In the genomic region with DNA sequence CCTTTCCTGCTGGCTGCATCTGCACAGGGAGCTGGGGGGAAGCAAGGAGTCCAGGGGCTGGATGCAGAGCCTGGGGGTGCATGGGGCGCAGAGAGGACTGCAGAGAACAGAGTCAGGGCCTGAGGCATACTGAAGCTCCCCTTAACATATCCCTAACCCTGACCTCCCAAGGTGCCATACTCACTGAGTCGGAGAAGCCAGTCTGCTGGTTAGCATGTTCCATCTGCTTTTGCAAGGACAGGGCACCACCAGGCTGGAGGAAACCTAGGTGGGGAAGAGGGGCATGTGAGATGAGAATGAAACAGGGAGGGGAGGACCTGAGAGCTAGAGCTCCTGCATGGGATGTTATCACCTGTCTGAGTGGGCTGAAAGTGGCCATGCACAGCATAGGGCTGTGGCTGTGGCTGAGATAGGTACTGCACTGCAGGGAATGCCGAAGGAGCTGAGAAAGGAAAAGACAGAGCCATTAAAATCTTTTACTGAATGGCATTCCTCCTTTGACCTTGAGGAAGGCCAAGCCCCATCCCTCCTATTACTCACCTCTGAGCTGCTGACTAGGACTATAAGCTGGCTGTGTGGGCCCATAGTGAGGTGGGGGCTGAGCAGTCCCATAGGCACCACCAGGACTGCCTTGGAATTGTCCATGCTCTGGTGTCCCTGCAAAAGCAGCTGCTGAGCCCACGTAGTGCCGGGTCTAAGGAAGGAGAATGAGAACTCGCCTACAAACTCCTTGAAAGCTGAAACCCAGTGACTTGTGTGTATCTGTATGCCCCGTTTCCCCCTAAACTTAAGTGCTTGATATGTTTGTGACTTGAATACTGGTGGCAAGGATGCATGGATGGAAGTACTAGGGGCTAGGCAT, we compare ENCODE assay signal across 7 cellular contexts. TPM values are rescaled to one million over a fixed set of nuclear protein-coding genes. Genes with fewer than 3 reads are reported as not detected.
A peak's percentile ranks its signal among the peaks of the same experiment; 100 is the strongest.
DNase-seq lines count a peak whose midpoint lies in the region; ATAC-seq, FAIRE-seq and TF ChIP-seq lines count a peak whose summit lies in the region.

No MANE protein-coding gene starts in this region.

- no peaks in the 10 kb centered on the region for H3K27me3 Mint-ChIP-seq in MCF 10A (ENCODE audit: insufficient read depth, unreplicated experiment)

- ATAC-seq in HG03280 (IDR thresholded peaks at IDR 0.05; ENCODE audit: unreplicated experiment), result no peak

- H3K36me3 Mint-ChIP-seq in MCF 10A (ENCODE audit: insufficient read depth, unreplicated experiment), result peaks cover 92% of the 10 kb centered on the region

- no peaks in the 10 kb centered on the region for H3K9me3 Mint-ChIP-seq in MCF 10A (ENCODE audit: unreplicated experiment)

- FAIRE-seq in HTR-8/SVneo (lab: Jason Lieb, UNC), result no peak

- intact Hi-C loops in MCF 10A (cut with micrococcal nuclease), result no loop called here

- peak overlapping the region; percentile 99 for H3K27ac ChIP-seq in neutrophil

- H3K9me3 ChIP-seq in neutrophil, result no peaks in the 10 kb centered on the region

- peaks cover 55% of the 10 kb centered on the region for H3K36me3 ChIP-seq in neutrophil

- TF ChIP-seq CTCF in GM12873 (IDR thresholded peaks at IDR 0.05; ENCODE audit: insufficient read depth, low read depth, low read length, missing control alignments) (peak; percentile 53), MCF 10A (IDR thresholded peaks at IDR 0.05; ENCODE audit: unreplicated experiment) (no peak), neutrophil (IDR thresholded peaks at IDR 0.05) (no peak)

- no peaks in the 10 kb centered on the region for H3K27me3 ChIP-seq in neutrophil

- peaks cover 41% of the 10 kb centered on the region for H3K4me1 Mint-ChIP-seq in MCF 10A (ENCODE audit: insufficient read depth, unreplicated experiment)

- H3K4me3 Mint-ChIP-seq in MCF 10A (ENCODE audit: unreplicated experiment), result peak overlapping the region; percentile 85

- no peak overlapping the region for H3K4me3 ChIP-seq in neutrophil (ENCODE audit: low read depth in 1 of 2, low read length in 1 of 2)

- H3K4me1 ChIP-seq in neutrophil (ENCODE audit: control insufficient read depth in 1 of 2, insufficient read depth in 1 of 2, low read depth in 1 of 2, low read length in 1 of 2), result peaks cover 37 to 42% of the 10 kb centered on the region in 2 experiments

- POLR2A ChIA-PET in MCF 10A (lab: Yijun Ruan, JAX), result interaction anchor here (0.6 to 4.0 kb wide), 13 partner anchors 16 to 271 kb away, joined by 3 to 41 read pairs (median 5); partner anchors contain the start of genes ACADVL, CTDNEP1, DLG4 and ELP5

- BruUV-seq in MCF 10A (replicated peaks; lab: Mats Ljungman, UMichigan), result no TSS peak

- DNase-seq in NCI-H82 treated with DMSO at 0.1 percent for 48 hours (lab: John Stamatoyannopoulos, UW; ENCODE audit: unreplicated experiment) (peak; percentile 17), MCF 10A (ENCODE audit: unreplicated experiment) (no peak), HTR-8/SVneo (ENCODE audit: insufficient read length, low spot score) (no peak), GM03348 (ENCODE audit: low spot score) (no peak)

- H3K27ac Mint-ChIP-seq in MCF 10A (ENCODE audit: low read depth, unreplicated experiment), result no peak overlapping the region

- CTCF ChIA-PET in MCF 10A (lab: Yijun Ruan, JAX), result interaction anchor here (0.7 to 1.2 kb wide), 6 partner anchors 11 to 292 kb away, joined by 3 to 6 read pairs (median 4); partner anchors contain the start of gene PHF23

RNA-seq across cellular contexts. Expression of gene GPS2, which starts 1.9 kb away (rescaled TPM):
- 29.4 and 49.8 TPM in 2 replicates for total RNA-seq in MCF 10A (2022)

RNA-seq across cellular contexts. Expression of gene EIF5A, which starts 5.8 kb away (rescaled TPM):
- 1,142 and 1,190 TPM in 2 replicates for total RNA-seq in MCF 10A (2022)

RNA-seq across cellular contexts. Expression of gene NEURL4, which starts 15.9 kb away (rescaled TPM):
- 36.9 and 39.3 TPM in 2 replicates for total RNA-seq in MCF 10A (2022)

RNA-seq across cellular contexts. Expression of gene YBX2, which starts 18.8 kb away (rescaled TPM):
- total RNA-seq in MCF 10A (2022), result 0.40 and 0.44 TPM in 2 replicates

RNA-seq across cellular contexts. Expression of gene ACAP1, which starts 23.1 kb away (rescaled TPM):
- 4.4 and 4.9 TPM in 2 replicates for total RNA-seq in MCF 10A (2022)
